Comparison of ENCODE assay signal across 19 cellular contexts in genomic region chr5:179127136-179128040, GRCh38.
DNase-seq lines count a peak whose midpoint lies in the region; ATAC-seq and TF ChIP-seq lines count a peak whose summit lies in the region.
"Had no signal": no experiment of that assay in that cellular context is flagged by ENCODE, and none has a peak within 500 bp of the region (broad histone marks: within the 10 kb centered on the region; RNA-seq: fewer than 3 reads in every experiment).

No MANE protein-coding gene starts in this region.

- no peak overlapping the region for H2BK12ac ChIP-seq in neuronal stem cell (ENCODE audit: low read length)

- no peak for TF ChIP-seq POLR2A in upper lobe of left lung (IDR thresholded peaks at IDR 0.05)

- H2BK5ac ChIP-seq in neuronal stem cell (ENCODE audit: low read length) = no peak overlapping the region

- no peaks in the 10 kb centered on the region for H3K36me3 Mint-ChIP-seq in T-helper 17 cell (ENCODE audit: low read depth)

- H4K8ac ChIP-seq in neuronal stem cell (ENCODE audit: low read depth, low read length) = no peak overlapping the region

- H3K27me3 Mint-ChIP-seq in T-helper 17 cell = peaks cover 4% of the 10 kb centered on the region

- DNase-seq in Right ventricle myocardium inferior (ENCODE audit: missing footprints) = peak; percentile 37
- DNase-seq in Right ventricle myocardium superior = no peak
- peak; percentile 14 for DNase-seq in islet precursor cell
- DNase-seq in neuronal stem cell (ENCODE audit: low spot score) = no peak
- peak; percentile 19 to 48 for DNase-seq in upper lobe of left lung
- DNase-seq in DMS53 treated with DMSO at 0.1 percent for 48 hours (lab: John Stamatoyannopoulos, UW; ENCODE audit: unreplicated experiment) = no peak
- no peak for DNase-seq in T-helper 17 cell
- DNase-seq in HuH-7.5 (ENCODE audit: low spot score) = no peak
- DNase-seq: ACHN, AML-193, DMS79 treated with DMSO at 0.1 percent for 48 hours, HFFc6, KBM-7, NCI-H1105 treated with DMSO at 0.1 percent for 48 hours, NCI-H1694, NCI-H2081 treated with DMSO at 0.1 percent for 48 hours, RPMI8226, SJCRH30 had no signal

- TF ChIP-seq EP300 in upper lobe of left lung (IDR thresholded peaks at IDR 0.05) = no peak

- H2AK5ac ChIP-seq in neuronal stem cell (ENCODE audit: low read depth, low read length) = no peak overlapping the region

- H3K23ac ChIP-seq in neuronal stem cell (ENCODE audit: low read depth, low read length, poor library complexity) = no peak overlapping the region

- H3K4ac ChIP-seq in neuronal stem cell (ENCODE audit: low read length) = no peak overlapping the region

- H3K4me1 Mint-ChIP-seq in T-helper 17 cell = peaks cover 2% of the 10 kb centered on the region

- intact Hi-C loops in Right ventricle myocardium inferior (cut with DNase I) (no loop called here), Right ventricle myocardium superior (cut with DNase I) (no loop called here)

- H3K14ac ChIP-seq in neuronal stem cell (ENCODE audit: low read length) = no peak overlapping the region

- no peak overlapping the region for H3K4me3 Mint-ChIP-seq in T-helper 17 cell
- H3K4me3 Mint-ChIP-seq: HFFc6 had no signal

- H3K36me3 ChIP-seq in neuronal stem cell (replicated peaks in 1 of 2; ENCODE audit: control insufficient read depth in 2 of 2, insufficient read depth in 2 of 2, low read length in 2 of 2) (no peaks in the 10 kb centered on the region), upper lobe of left lung (peaks cover 0 to 14% (median 4%) of the 10 kb centered on the region in 4 donors)
- H3K36me3 ChIP-seq: SJCRH30 had no signal

- H4K91ac ChIP-seq in neuronal stem cell (ENCODE audit: low read depth, low read length, poor library complexity) = no peak overlapping the region

- H2BK120ac ChIP-seq in neuronal stem cell (ENCODE audit: low read depth, low read length) = no peak overlapping the region

- H3K4me1 ChIP-seq in neuronal stem cell (ENCODE audit: control insufficient read depth in 2 of 2, insufficient read depth in 1 of 2, low read depth in 1 of 2, low read length in 2 of 2) = no peaks in the 10 kb centered on the region
- H3K4me1 ChIP-seq in upper lobe of left lung = no peaks in the 10 kb centered on the region
- H3K4me1 ChIP-seq: SJCRH30 had no signal

- TF ChIP-seq CTCF in upper lobe of left lung (IDR thresholded peaks at IDR 0.05) = no peak

- H3K4me2 ChIP-seq in neuronal stem cell (ENCODE audit: insufficient read depth, low read length, poor library complexity, severe bottlenecking) = no peak overlapping the region

- H2AFZ ChIP-seq in neuronal stem cell (ENCODE audit: low read length) = no peak overlapping the region

- no CpG with 5 or more reads among the region's 21 CpGs for WGBS in neuronal stem cell (ENCODE audit: extremely low coverage in 2 of 2, insufficient read length in 2 of 2, insufficient replicate concordance in 1 of 2), 2 donors
- WGBS in upper lobe of left lung, 2 donors = 93 to 94% methylated on average over 18 to 19 of the region's 21 CpGs

- H3K9ac ChIP-seq in neuronal stem cell (ENCODE audit: low read depth, low read length, poor library complexity) = no peak overlapping the region

- ATAC-seq in Right ventricle myocardium inferior (no peak), Right ventricle myocardium superior (ENCODE audit: poor library complexity) (no peak), upper lobe of left lung (ENCODE audit: low FRiP score in 2 of 2) (no peak), T-helper 17 cell (no peak)

- H3K9me3 ChIP-seq in neuronal stem cell (replicated peaks in 1 of 2; ENCODE audit: control insufficient read depth in 2 of 2, insufficient read depth in 1 of 2, low read depth in 1 of 2, low read length in 2 of 2) (peaks cover 0 to 25% of the 10 kb centered on the region in 2 donors), upper lobe of left lung (no peaks in the 10 kb centered on the region), T-helper 17 cell (ENCODE audit: control insufficient read depth, low read length, poor library complexity, severe bottlenecking) (no peaks in the 10 kb centered on the region)
- H3K9me3 ChIP-seq: SJCRH30 had no signal

- H3K27ac Mint-ChIP-seq in T-helper 17 cell = no peak overlapping the region
- H3K27ac Mint-ChIP-seq: HFFc6 had no signal

- no peak overlapping the region for H3K27ac ChIP-seq in neuronal stem cell (replicated peaks; ENCODE audit: low read length)
- no peak overlapping the region for H3K27ac ChIP-seq in upper lobe of left lung
- H3K27ac ChIP-seq: C4-2B, SJCRH30 had no signal

- H3K79me1 ChIP-seq in neuronal stem cell (ENCODE audit: low read depth, low read length) = no peaks in the 10 kb centered on the region

- H3K4me3 ChIP-seq in neuronal stem cell (ENCODE audit: low read length in 2 of 2) = peak overlapping the region in 1 of 2 donors; percentile 58
- no peak overlapping the region for H3K4me3 ChIP-seq in upper lobe of left lung
- H3K4me3 ChIP-seq: SJCRH30 had no signal

- H3K27me3 ChIP-seq in neuronal stem cell (ENCODE audit: control insufficient read depth in 3 of 3, insufficient read depth in 3 of 3, low read depth in 1 of 3, low read length in 3 of 3) = no peaks in the 10 kb centered on the region
- no peaks in the 10 kb centered on the region for H3K27me3 ChIP-seq in upper lobe of left lung
- H3K27me3 ChIP-seq: SJCRH30 had no signal

- H3K18ac ChIP-seq in neuronal stem cell (ENCODE audit: low read length) = peak overlapping the region; percentile 56

- H2BK15ac ChIP-seq in neuronal stem cell (ENCODE audit: low read length) = no peak overlapping the region

Comparison
In these comparisons a context has a peak if more than half of its experiments do, and no peak if none do; other contexts are left out.
1. DNase-seq: peak in Right ventricle myocardium inferior (single experiment), islet precursor cell (single experiment) and upper lobe of left lung (2 of 2); none in Right ventricle myocardium superior (single experiment), neuronal stem cell (single experiment), DMS53 treated with DMSO at 0.1 percent for 48 hours (single experiment), T-helper 17 cell (0 of 3) and HuH-7.5 (single experiment).